26 cellular contexts compared by ENCODE assay signal in genomic region chr22:25869771-25870170, GRCh38.
"Had no signal": no experiment of that assay in that cellular context is flagged by ENCODE, and none has a peak within 500 bp of the region (broad histone marks: within the 10 kb centered on the region; RNA-seq: fewer than 3 reads in every experiment).

No MANE protein-coding gene starts in this region.

- H3K27me3 Mint-ChIP-seq: activated CD4-positive, alpha-beta T cell treated with anti-CD3 and anti-CD28 coated beads, Interleukin-2, amount 10 ng/mL, durations not matched to agents 24 days and 14 days; activated CD8-positive, alpha-beta memory T cell treated with anti-CD3 and anti-CD28 coated beads, Interleukin-2, amount 10 ng/mL, durations not matched to agents 7 days and 5 days had no signal

- H3K4me1 ChIP-seq: esophagus squamous epithelium, gastroesophageal sphincter had no signal

- H3K36me3 ChIP-seq: brain microvascular endothelial cell, esophagus squamous epithelium, gastroesophageal sphincter had no signal

- H3K36me3 Mint-ChIP-seq: activated CD4-positive, alpha-beta memory T cell treated with anti-CD3 and anti-CD28 coated beads for 36 hours; activated CD8-positive, alpha-beta memory T cell treated with anti-CD3 and anti-CD28 coated beads, Interleukin-2, amount 10 ng/mL, durations not matched to agents 7 days and 5 days; activated naive CD8-positive, alpha-beta T cell had no signal

- H3K9me3 ChIP-seq: esophagus squamous epithelium, gastroesophageal sphincter had no signal

- H3K4me3 ChIP-seq: esophagus squamous epithelium, gastroesophageal sphincter had no signal

- ATAC-seq: activated CD4-positive, alpha-beta T cell treated with anti-CD3 and anti-CD28 coated beads for 36 hours; activated CD8-positive, alpha-beta memory T cell treated with anti-CD3 and anti-CD28 coated beads, Interleukin-2, amount 10 ng/mL, durations not matched to agents 7 days and 5 days; activated CD8-positive, alpha-beta T cell treated with anti-CD3 and anti-CD28 coated beads, Interleukin-2, amount 10 ng/mL, durations not matched to agents 7 days and 5 days; gastroesophageal sphincter; T-helper 17 cell had no signal

- H3K9me3 Mint-ChIP-seq: activated CD4-positive, alpha-beta memory T cell treated with anti-CD3 and anti-CD28 coated beads for 36 hours; activated CD4-positive, alpha-beta T cell treated with anti-CD3 and anti-CD28 coated beads, Interleukin-2, amount 10 ng/mL, durations not matched to agents 24 days and 14 days; activated T-helper 1 cell treated with anti-CD3 and anti-CD28 coated beads, Interleukin-12 subunit alpha, Interleukin-12 subunit beta, Interleukin-2, Interleukin-4 antibody, amounts not matched to agents 30 ng/mL and 10 ng/mL and 1 ng/mL, durations not matched to agents 14 hours and 24 hours and 36 hours; activated T-helper 2 cell treated with anti-CD3 and anti-CD28 coated beads, Interferon-gamma antibody, Interleukin-2, Interleukin-4, amounts not matched to agents 10 μg/mL and 5 μg/mL and 100 μg/mL, durations not matched to agents 14 hours and 24 hours and 36 hours had no signal

- H3K4me1 Mint-ChIP-seq: activated CD4-positive, alpha-beta T cell treated with anti-CD3 and anti-CD28 coated beads for 36 hours; activated CD4-positive, alpha-beta T cell treated with anti-CD3 and anti-CD28 coated beads, Interleukin-2, amount 10 ng/mL, durations not matched to agents 24 days and 14 days; activated CD8-positive, alpha-beta memory T cell treated with anti-CD3 and anti-CD28 coated beads, Interleukin-2, amount 10 ng/mL, durations not matched to agents 7 days and 5 days; T-helper 17 cell had no signal

- H3K27ac ChIP-seq: brain microvascular endothelial cell, epithelial cell of prostate, esophagus squamous epithelium, gastroesophageal sphincter had no signal

- H3K27me3 ChIP-seq: brain microvascular endothelial cell had no signal

- DNase-seq: activated CD4-positive, alpha-beta memory T cell treated with anti-CD3 and anti-CD28 coated beads for 36 hours; activated CD4-positive, alpha-beta T cell treated with anti-CD3 and anti-CD28 coated beads for 36 hours; activated CD4-positive, alpha-beta T cell treated with anti-CD3 and anti-CD28 coated beads, Interleukin-2, amount 10 ng/mL, durations not matched to agents 24 days and 14 days; activated CD4-positive, CD25-positive, alpha-beta regulatory T cell; activated CD4-positive, CD25-positive, alpha-beta regulatory T cell treated with anti-CD3 and anti-CD28 coated beads, Interleukin-2, amount 50 U/mL, for 72 hours; activated CD8-positive, alpha-beta memory T cell treated with anti-CD3 and anti-CD28 coated beads, Interleukin-2, amount 10 ng/mL, durations not matched to agents 7 days and 5 days; activated CD8-positive, alpha-beta memory T cell treated with anti-CD3 and anti-CD28 coated beads, Interleukin-2, amount 50 U/mL, for 4 hours; activated CD8-positive, alpha-beta T cell treated with anti-CD3 and anti-CD28 coated beads, Interleukin-2, amount 10 ng/mL, durations not matched to agents 7 days and 5 days; activated gamma-delta T cell; activated naive CD4-positive, alpha-beta T cell; activated naive CD4-positive, alpha-beta T cell treated with anti-CD3 and anti-CD28 coated beads, Interleukin-2, amount 50 U/mL, for 16 hours; activated T-cell treated with anti-CD3 and anti-CD28 coated beads, Interleukin-2, amount 50 U/mL, for 1 hour; activated T-cell treated with anti-CD3 and anti-CD28 coated beads, Interleukin-2, amount 50 U/mL, for 48 hours; amniotic stem cell; anterior cingulate cortex; brain microvascular endothelial cell; effector CD8-positive, alpha-beta T cell; esophagus squamous epithelium; foreskin melanocyte; T-helper 1 cell; T-helper 17 cell had no signal

- H3K27ac Mint-ChIP-seq: activated CD4-positive, alpha-beta memory T cell treated with anti-CD3 and anti-CD28 coated beads for 36 hours; activated CD4-positive, alpha-beta T cell treated with anti-CD3 and anti-CD28 coated beads for 36 hours; activated CD4-positive, alpha-beta T cell treated with anti-CD3 and anti-CD28 coated beads, Interleukin-2, amount 10 ng/mL, durations not matched to agents 24 days and 14 days; activated CD8-positive, alpha-beta memory T cell treated with anti-CD3 and anti-CD28 coated beads, Interleukin-2, amount 10 ng/mL, durations not matched to agents 7 days and 5 days; activated CD8-positive, alpha-beta T cell treated with anti-CD3 and anti-CD28 coated beads, Interleukin-2, amount 10 ng/mL, durations not matched to agents 7 days and 5 days; activated naive CD8-positive, alpha-beta T cell; activated T-helper 1 cell treated with anti-CD3 and anti-CD28 coated beads, Interleukin-12 subunit alpha, Interleukin-12 subunit beta, Interleukin-2, Interleukin-4 antibody, amounts not matched to agents 30 ng/mL and 10 ng/mL and 1 ng/mL, durations not matched to agents 14 hours and 24 hours and 36 hours; activated T-helper 2 cell treated with anti-CD3 and anti-CD28 coated beads, Interferon-gamma antibody, Interleukin-2, Interleukin-4, amounts not matched to agents 10 μg/mL and 5 μg/mL and 100 μg/mL, durations not matched to agents 14 hours and 24 hours and 36 hours; T-helper 17 cell had no signal

- H3K4me3 Mint-ChIP-seq: activated CD4-positive, alpha-beta memory T cell treated with anti-CD3 and anti-CD28 coated beads for 36 hours; activated CD4-positive, alpha-beta T cell treated with anti-CD3 and anti-CD28 coated beads for 36 hours; activated CD4-positive, alpha-beta T cell treated with anti-CD3 and anti-CD28 coated beads, Interleukin-2, amount 10 ng/mL, durations not matched to agents 24 days and 14 days; activated CD8-positive, alpha-beta memory T cell treated with anti-CD3 and anti-CD28 coated beads, Interleukin-2, amount 10 ng/mL, durations not matched to agents 7 days and 5 days; activated CD8-positive, alpha-beta T cell treated with anti-CD3 and anti-CD28 coated beads, Interleukin-2, amount 10 ng/mL, durations not matched to agents 7 days and 5 days; activated naive CD8-positive, alpha-beta T cell; activated T-helper 1 cell treated with anti-CD3 and anti-CD28 coated beads, Interleukin-12 subunit alpha, Interleukin-12 subunit beta, Interleukin-2, Interleukin-4 antibody, amounts not matched to agents 30 ng/mL and 10 ng/mL and 1 ng/mL, durations not matched to agents 14 hours and 24 hours and 36 hours; T-helper 17 cell had no signal
